Comparison of ENCODE assay signal across 31 cellular contexts in the genomic region with DNA sequence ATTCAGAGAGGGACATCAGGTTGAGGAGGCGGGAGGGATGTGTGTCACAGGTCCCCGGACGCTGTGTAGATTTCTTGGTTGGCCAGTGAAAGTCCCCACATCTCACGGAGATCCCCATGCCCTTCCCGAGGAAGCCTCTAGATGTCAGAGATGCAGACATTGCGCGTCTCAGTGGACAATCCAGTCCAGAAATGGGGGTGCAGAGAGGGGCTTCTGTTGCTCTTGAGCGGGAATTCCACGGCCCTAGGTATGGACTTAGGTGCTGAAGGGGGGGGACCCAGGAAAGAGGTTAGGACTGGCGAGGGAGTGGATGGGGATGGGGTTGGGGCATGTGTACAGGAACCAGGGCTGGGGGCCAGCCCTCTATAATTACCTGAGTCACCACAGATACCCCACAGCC. TPM values are rescaled to one million over a fixed set of nuclear protein-coding genes. Genes with fewer than 3 reads are reported as not detected.
"Had no signal": no experiment of that assay in that cellular context is flagged by ENCODE, and none has a peak within 500 bp of the region (broad histone marks: within the 10 kb centered on the region; RNA-seq: fewer than 3 reads in every experiment).

No MANE protein-coding gene starts in this region.

- DNase-seq: activated B cell treated with CpG ODN at 0.5 μM for 24 hours; activated CD4-positive, alpha-beta memory T cell treated with anti-CD3 and anti-CD28 coated beads, Interleukin-2, amount 10 ng/mL, durations not matched to agents 7 days and 5 days; activated CD4-positive, alpha-beta T cell treated with anti-CD3 and anti-CD28 coated beads for 48 hours; activated CD4-positive, CD25-positive, alpha-beta regulatory T cell treated with anti-CD3 and anti-CD28 coated beads, Interleukin-2, amount 50 U/mL, for 72 hours; activated CD8-positive, alpha-beta memory T cell treated with anti-CD3 and anti-CD28 coated beads for 24 hours; activated CD8-positive, alpha-beta memory T cell treated with anti-CD3 and anti-CD28 coated beads, Interleukin-2, amount 10 ng/mL, durations not matched to agents 7 days and 5 days; activated CD8-positive, alpha-beta memory T cell treated with anti-CD3 and anti-CD28 coated beads, Interleukin-2, amount 50 U/mL, for 48 hours; activated effector memory CD4-positive, alpha-beta T cell treated with Interleukin-2 at 50 U/mL for 16 hours; activated naive CD4-positive, alpha-beta T cell treated with anti-CD3 and anti-CD28 coated beads, Interleukin-2, amount 10 ng/mL, durations not matched to agents 7 days and 5 days; activated naive CD8-positive, alpha-beta T cell treated with anti-CD3 and anti-CD28 coated beads, Interleukin-2, amount 50 U/mL, for 24 hours; activated T-cell treated with anti-CD3 and anti-CD28 coated beads, Interleukin-2, amount 50 U/mL, for 48 hours; anterior cingulate cortex; caudate nucleus; cerebellar nuclear complex; NCI-H1092 treated with DMSO at 0.1 percent for 48 hours; NCI-H1417 treated with DMSO at 0.1 percent for 48 hours; NCI-H187 treated with DMSO at 0.1 percent for 48 hours; NCI-H2081; NCI-H2171 treated with DMSO at 0.1 percent for 48 hours; NCI-H2227 treated with DMSO at 0.1 percent for 48 hours; NCI-H446; NCI-H510A treated with DMSO at 0.1 percent for 48 hours; NCI-H526 treated with DMSO at 0.1 percent for 48 hours; NCI-H82; PC-3; Peyer's patch; RPMI8226; SIG-M5 had no signal

- H3K9me3 ChIP-seq: Peyer's patch had no signal

- H3K4me3 ChIP-seq: Peyer's patch had no signal

- FAIRE-seq: bronchial epithelial cell, TTC549 had no signal

- H3K27ac ChIP-seq: Peyer's patch had no signal

- H3K27me3 ChIP-seq: Peyer's patch had no signal

- ATAC-seq: activated CD8-positive, alpha-beta memory T cell treated with anti-CD3 and anti-CD28 coated beads, Interleukin-2, amount 10 ng/mL, durations not matched to agents 7 days and 5 days; activated naive CD8-positive, alpha-beta T cell treated with anti-CD3 and anti-CD28 coated beads, Interleukin-2, amount 50 U/mL, for 24 hours; PC-3; Right ventricle myocardium inferior had no signal

- H3K36me3 ChIP-seq: Peyer's patch had no signal

- H3K4me1 ChIP-seq: Peyer's patch had no signal

RNA-seq across cellular contexts. Expression of gene THY1, which starts 7.0 kb away (rescaled TPM):
- total RNA-seq: activated B cell treated with CpG ODN at 0.5 μM for 24 hours, PC-3 had no signal
